ENCODE assay signal across 25 cellular contexts in the genomic region with DNA sequence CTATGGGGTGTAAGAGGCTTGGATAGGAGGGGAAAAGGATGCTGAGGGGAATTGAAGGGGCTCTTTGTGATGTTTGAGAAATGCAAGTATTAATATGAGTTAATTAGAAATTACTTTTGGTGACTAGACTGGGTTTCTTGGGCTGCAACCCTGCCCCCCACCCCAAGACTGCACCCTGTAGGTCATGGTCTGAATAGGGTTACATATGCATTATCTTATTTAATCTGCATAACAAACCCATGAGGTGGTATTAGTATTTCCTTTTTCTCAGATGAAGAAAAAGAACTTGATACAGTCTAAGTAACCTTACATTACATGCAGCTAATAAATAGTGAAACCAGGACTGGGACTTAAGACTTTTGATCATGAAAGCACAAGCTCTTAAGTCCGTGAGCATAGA. TPM values are rescaled to one million over a fixed set of nuclear protein-coding genes. Genes with fewer than 3 reads are reported as not detected.
DNase-seq lines count a peak whose midpoint lies in the region; ATAC-seq and TF ChIP-seq lines count a peak whose summit lies in the region.
"Had no signal": no experiment of that assay in that cellular context is flagged by ENCODE, and none has a peak within 500 bp of the region (broad histone marks: within the 10 kb centered on the region; RNA-seq: fewer than 3 reads in every experiment).

No MANE protein-coding gene starts in this region.

- no peak overlapping the region for H3K27ac ChIP-seq in KMS-11
- peak overlapping the region; percentile 72 for H3K27ac ChIP-seq in brain microvascular endothelial cell
- H3K27ac ChIP-seq in tibial artery = peak overlapping the region; percentile 71 to 76
- H3K27ac ChIP-seq: SJCRH30 had no signal

- H3K9me3 Mint-ChIP-seq in Calu3 (ENCODE audit: low read depth, unreplicated experiment) = peaks cover 4% of the 10 kb centered on the region

- H2AFZ ChIP-seq in KMS-11 (ENCODE audit: low read depth) = no peak overlapping the region

- H3K27me3 ChIP-seq in KMS-11 (ENCODE audit: insufficient read depth, low read depth) = no peaks in the 10 kb centered on the region
- no peaks in the 10 kb centered on the region for H3K27me3 ChIP-seq in brain microvascular endothelial cell (replicated peaks)
- no peaks in the 10 kb centered on the region for H3K27me3 ChIP-seq in tibial artery
- H3K27me3 ChIP-seq: BE2C, SJCRH30 had no signal

- DNase-seq in Calu3 (no peak), brain microvascular endothelial cell (no peak), tibial artery (no peak), GM03348 (ENCODE audit: low spot score) (no peak)
- DNase-seq in effector CD4-positive, alpha-beta T cell = no peak
- DNase-seq: ACHN; BE2C; CD8-positive, alpha-beta memory T cell; DMS79 treated with DMSO at 0.1 percent for 48 hours; HCEC 1CT; Kasumi-1; NCI-H1105 treated with DMSO at 0.1 percent for 48 hours; NCI-H146; NCI-H1930; NCI-H2107; NCI-H524; NCI-H748 treated with DMSO at 0.1 percent for 48 hours; NK-92 treated with Interleukin-12 subunit alpha and Interleukin-12 subunit beta, amount 100 ng/mL, for 24 hours; PC-3; SJCRH30 had no signal

- no peak overlapping the region for H3K4me3 Mint-ChIP-seq in Calu3 (ENCODE audit: low read depth, unreplicated experiment)
- H3K4me3 Mint-ChIP-seq: CD8-positive, alpha-beta memory T cell had no signal

- peaks cover 11% of the 10 kb centered on the region for H3K36me3 Mint-ChIP-seq in Calu3 (ENCODE audit: insufficient read depth, unreplicated experiment)
- H3K36me3 Mint-ChIP-seq: CD14-positive monocyte; CD8-positive, alpha-beta memory T cell had no signal

- H3K4me1 ChIP-seq in KMS-11 (ENCODE audit: low read depth, poor library complexity, severe bottlenecking) = peaks cover 66% of the 10 kb centered on the region
- peaks cover 4 to 32% (median 30%) of the 10 kb centered on the region in 4 donors for H3K4me1 ChIP-seq in tibial artery
- H3K4me1 ChIP-seq: BE2C had no signal

- H4K20me1 ChIP-seq in KMS-11 (ENCODE audit: insufficient read depth) = no peaks in the 10 kb centered on the region

- no peak for ATAC-seq in GM21360 (IDR thresholded peaks at IDR 0.05; ENCODE audit: unreplicated experiment)
- ATAC-seq: PC-3, Right ventricle myocardium inferior, SK-N-SH treated with all-trans-retinoic acid at 6 μM for 48 hours had no signal

- peaks cover 52% of the 10 kb centered on the region for H3K4me1 Mint-ChIP-seq in Calu3 (ENCODE audit: low read depth, unreplicated experiment)

- intact Hi-C loops in Calu3 (cut with micrococcal nuclease; ENCODE audit: unreplicated experiment) = loop anchor here (5.0 kb wide), 1 partner anchor 200 kb away; no protein-coding TSS in a partner anchor
- intact Hi-C loops in tibial artery (cut with DNase I; ENCODE audit: low total_unique reads) = no loop called here

- TF ChIP-seq CTCF in Calu3 (IDR thresholded peaks at IDR 0.05; ENCODE audit: unreplicated experiment) = no peak
- 0 out of 2 replicates have a peak, but pooled peaks have one; percentile 24 for TF ChIP-seq CTCF in KMS-11 (conservative IDR thresholded peaks at IDR 0.05; ENCODE audit: low read depth, low read length)
- no peak for TF ChIP-seq CTCF in brain microvascular endothelial cell (IDR thresholded peaks at IDR 0.05; ENCODE audit: low read depth, low read length, missing control alignments)
- no peak for TF ChIP-seq CTCF in tibial artery (IDR thresholded peaks at IDR 0.05)

- BruUV-seq in Calu3 (replicated peaks; lab: Mats Ljungman, UMichigan) = no TSS peak

- no peak overlapping the region; the same call in 1 of the 2 replicates for H3K4me2 ChIP-seq in KMS-11

- no peak overlapping the region for H3K9ac ChIP-seq in KMS-11

- H3K27ac Mint-ChIP-seq in Calu3 (ENCODE audit: unreplicated experiment) = peak overlapping the region; percentile 13

- H3K4me3 ChIP-seq in KMS-11 (IDR thresholded peaks at IDR 0.05; ENCODE audit: insufficient read depth, low read depth, low read length) = no peak overlapping the region
- H3K4me3 ChIP-seq in brain microvascular endothelial cell (ENCODE audit: low read depth, low read length) = no peak overlapping the region
- no peak overlapping the region for H3K4me3 ChIP-seq in tibial artery
- H3K4me3 ChIP-seq: SJCRH30 had no signal

- H3K36me3 ChIP-seq in KMS-11 (ENCODE audit: insufficient read depth) = no peaks in the 10 kb centered on the region
- no peaks in the 10 kb centered on the region for H3K36me3 ChIP-seq in brain microvascular endothelial cell (replicated peaks)
- H3K36me3 ChIP-seq in tibial artery = no peaks in the 10 kb centered on the region
- H3K36me3 ChIP-seq: BE2C, SJCRH30 had no signal

- in situ Hi-C loops in brain microvascular endothelial cell (cut with HindIII; ENCODE audit: low pct_ligation_motif_present, low sequenced_read_pairs) = no loop called here

- H3K9me3 ChIP-seq in tibial artery = no peaks in the 10 kb centered on the region
- H3K9me3 ChIP-seq: BE2C, SJCRH30 had no signal

- CTCF ChIA-PET in Calu3 (lab: Charles Lee) = no interaction called here

- 0 out of 2 replicates have a peak, but pooled peaks cover 3% of the 10 kb centered on the region for H3K79me2 ChIP-seq in KMS-11 (ENCODE audit: insufficient read depth, low read depth)

- H3K27me3 Mint-ChIP-seq in Calu3 (ENCODE audit: unreplicated experiment) = no peaks in the 10 kb centered on the region

RNA-seq across cellular contexts. Expression of a gene that starts 5.6 kb away (rescaled TPM):
- 95.9 and 99.1 TPM in 2 replicates for total RNA-seq in Calu3 (2022)
